ENCODE assay signal across 2 cellular contexts in the genomic region with DNA sequence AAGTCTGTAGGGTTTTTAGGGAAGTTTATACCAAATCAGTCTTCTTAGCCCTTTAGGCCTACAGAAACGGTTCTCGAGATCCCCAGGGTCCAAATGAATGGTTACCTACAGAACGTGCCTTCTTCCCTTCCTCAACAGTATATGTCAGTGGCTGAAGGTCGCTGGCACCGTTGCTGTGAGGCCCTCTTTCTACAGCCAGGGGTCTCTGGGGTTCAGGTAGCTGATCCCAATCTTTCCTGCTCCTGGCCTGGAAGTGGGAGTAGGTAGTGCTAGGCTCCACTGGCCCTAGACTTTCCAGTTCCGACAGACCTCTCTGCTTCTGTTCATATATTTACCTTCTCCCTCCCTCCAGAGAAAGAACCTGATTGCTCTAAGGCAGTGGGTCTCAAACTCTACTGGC.
TF ChIP-seq lines count a peak whose summit lies in the region.

No MANE protein-coding gene starts in this region.

TF ChIP-seq in GM23338, 12 proteins besides CTCF, POLR2A, EP300 and RAD21:
- TF ChIP-seq EZH2 (IDR thresholded peaks at IDR 0.05; ENCODE audit: low read depth, unreplicated experiment) (no peak), POLR2AphosphoS5 (IDR thresholded peaks at IDR 0.05; ENCODE audit: low read depth) (no peak), ZNF331 (CRISPR knock-in tag; IDR thresholded peaks at IDR 0.05; ENCODE audit: low read depth) (no peak), JUNB (IDR thresholded peaks at IDR 0.05; ENCODE audit: unreplicated experiment) (no peak), CREB1 (CRISPR knock-in tag; IDR thresholded peaks at IDR 0.05; ENCODE audit: low read depth) (no peak), ZNF114 (CRISPR knock-in tag; IDR thresholded peaks at IDR 0.05) (no peak)
- TF ChIP-seq, protein P1, sequence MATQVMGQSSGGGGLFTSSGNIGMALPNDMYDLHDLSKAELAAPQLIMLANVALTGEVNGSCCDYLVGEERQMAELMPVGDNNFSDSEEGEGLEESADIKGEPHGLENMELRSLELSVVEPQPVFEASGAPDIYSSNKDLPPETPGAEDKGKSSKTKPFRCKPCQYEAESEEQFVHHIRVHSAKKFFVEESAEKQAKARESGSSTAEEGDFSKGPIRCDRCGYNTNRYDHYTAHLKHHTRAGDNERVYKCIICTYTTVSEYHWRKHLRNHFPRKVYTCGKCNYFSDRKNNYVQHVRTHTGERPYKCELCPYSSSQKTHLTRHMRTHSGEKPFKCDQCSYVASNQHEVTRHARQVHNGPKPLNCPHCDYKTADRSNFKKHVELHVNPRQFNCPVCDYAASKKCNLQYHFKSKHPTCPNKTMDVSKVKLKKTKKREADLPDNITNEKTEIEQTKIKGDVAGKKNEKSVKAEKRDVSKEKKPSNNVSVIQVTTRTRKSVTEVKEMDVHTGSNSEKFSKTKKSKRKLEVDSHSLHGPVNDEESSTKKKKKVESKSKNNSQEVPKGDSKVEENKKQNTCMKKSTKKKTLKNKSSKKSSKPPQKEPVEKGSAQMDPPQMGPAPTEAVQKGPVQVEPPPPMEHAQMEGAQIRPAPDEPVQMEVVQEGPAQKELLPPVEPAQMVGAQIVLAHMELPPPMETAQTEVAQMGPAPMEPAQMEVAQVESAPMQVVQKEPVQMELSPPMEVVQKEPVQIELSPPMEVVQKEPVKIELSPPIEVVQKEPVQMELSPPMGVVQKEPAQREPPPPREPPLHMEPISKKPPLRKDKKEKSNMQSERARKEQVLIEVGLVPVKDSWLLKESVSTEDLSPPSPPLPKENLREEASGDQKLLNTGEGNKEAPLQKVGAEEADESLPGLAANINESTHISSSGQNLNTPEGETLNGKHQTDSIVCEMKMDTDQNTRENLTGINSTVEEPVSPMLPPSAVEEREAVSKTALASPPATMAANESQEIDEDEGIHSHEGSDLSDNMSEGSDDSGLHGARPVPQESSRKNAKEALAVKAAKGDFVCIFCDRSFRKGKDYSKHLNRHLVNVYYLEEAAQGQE (IDR thresholded peaks at IDR 0.05; ENCODE audit: unreplicated experiment) = no peak
TF ChIP-seq in GM23338: peak in this region for 0.

TF ChIP-seq in GM12878, 131 proteins besides CTCF, POLR2A, EP300 and RAD21:
- TF ChIP-seq IKZF2 (IDR thresholded peaks at IDR 0.05) (no peak), CHD4 (IDR thresholded peaks at IDR 0.05) (no peak), KLF5 (IDR thresholded peaks at IDR 0.05; ENCODE audit: partially characterized antibody) (no peak), CBFB (IDR thresholded peaks at IDR 0.05; ENCODE audit: low read depth) (no peak), TBL1XR1 (IDR thresholded peaks at IDR 0.05; ENCODE audit: low read depth, low read length) (no peak), TCF12 (IDR thresholded peaks at IDR 0.05; ENCODE audit: low read depth, low read length) (no peak), GABPA (IDR thresholded peaks at IDR 0.05; ENCODE audit: low read depth) (no peak), STAT3 (IDR thresholded peaks at IDR 0.05; ENCODE audit: low read depth, low read length) (no peak), ZNF622 (IDR thresholded peaks at IDR 0.05) (no peak), EED (IDR thresholded peaks at IDR 0.05; ENCODE audit: low read depth) (no peak), FOXM1 (IDR thresholded peaks at IDR 0.05; ENCODE audit: low read depth, low read length) (no peak), HDGF (IDR thresholded peaks at IDR 0.05) (no peak), KDM1A (IDR thresholded peaks at IDR 0.05; ENCODE audit: borderline replicate concordance) (no peak)
- TF ChIP-seq, protein P2, sequence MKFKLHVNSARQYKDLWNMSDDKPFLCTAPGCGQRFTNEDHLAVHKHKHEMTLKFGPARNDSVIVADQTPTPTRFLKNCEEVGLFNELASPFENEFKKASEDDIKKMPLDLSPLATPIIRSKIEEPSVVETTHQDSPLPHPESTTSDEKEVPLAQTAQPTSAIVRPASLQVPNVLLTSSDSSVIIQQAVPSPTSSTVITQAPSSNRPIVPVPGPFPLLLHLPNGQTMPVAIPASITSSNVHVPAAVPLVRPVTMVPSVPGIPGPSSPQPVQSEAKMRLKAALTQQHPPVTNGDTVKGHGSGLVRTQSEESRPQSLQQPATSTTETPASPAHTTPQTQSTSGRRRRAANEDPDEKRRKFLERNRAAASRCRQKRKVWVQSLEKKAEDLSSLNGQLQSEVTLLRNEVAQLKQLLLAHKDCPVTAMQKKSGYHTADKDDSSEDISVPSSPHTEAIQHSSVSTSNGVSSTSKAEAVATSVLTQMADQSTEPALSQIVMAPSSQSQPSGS (IDR thresholded peaks at IDR 0.05; ENCODE audit: low read length) = no peak
- TF ChIP-seq, protein P3, sequence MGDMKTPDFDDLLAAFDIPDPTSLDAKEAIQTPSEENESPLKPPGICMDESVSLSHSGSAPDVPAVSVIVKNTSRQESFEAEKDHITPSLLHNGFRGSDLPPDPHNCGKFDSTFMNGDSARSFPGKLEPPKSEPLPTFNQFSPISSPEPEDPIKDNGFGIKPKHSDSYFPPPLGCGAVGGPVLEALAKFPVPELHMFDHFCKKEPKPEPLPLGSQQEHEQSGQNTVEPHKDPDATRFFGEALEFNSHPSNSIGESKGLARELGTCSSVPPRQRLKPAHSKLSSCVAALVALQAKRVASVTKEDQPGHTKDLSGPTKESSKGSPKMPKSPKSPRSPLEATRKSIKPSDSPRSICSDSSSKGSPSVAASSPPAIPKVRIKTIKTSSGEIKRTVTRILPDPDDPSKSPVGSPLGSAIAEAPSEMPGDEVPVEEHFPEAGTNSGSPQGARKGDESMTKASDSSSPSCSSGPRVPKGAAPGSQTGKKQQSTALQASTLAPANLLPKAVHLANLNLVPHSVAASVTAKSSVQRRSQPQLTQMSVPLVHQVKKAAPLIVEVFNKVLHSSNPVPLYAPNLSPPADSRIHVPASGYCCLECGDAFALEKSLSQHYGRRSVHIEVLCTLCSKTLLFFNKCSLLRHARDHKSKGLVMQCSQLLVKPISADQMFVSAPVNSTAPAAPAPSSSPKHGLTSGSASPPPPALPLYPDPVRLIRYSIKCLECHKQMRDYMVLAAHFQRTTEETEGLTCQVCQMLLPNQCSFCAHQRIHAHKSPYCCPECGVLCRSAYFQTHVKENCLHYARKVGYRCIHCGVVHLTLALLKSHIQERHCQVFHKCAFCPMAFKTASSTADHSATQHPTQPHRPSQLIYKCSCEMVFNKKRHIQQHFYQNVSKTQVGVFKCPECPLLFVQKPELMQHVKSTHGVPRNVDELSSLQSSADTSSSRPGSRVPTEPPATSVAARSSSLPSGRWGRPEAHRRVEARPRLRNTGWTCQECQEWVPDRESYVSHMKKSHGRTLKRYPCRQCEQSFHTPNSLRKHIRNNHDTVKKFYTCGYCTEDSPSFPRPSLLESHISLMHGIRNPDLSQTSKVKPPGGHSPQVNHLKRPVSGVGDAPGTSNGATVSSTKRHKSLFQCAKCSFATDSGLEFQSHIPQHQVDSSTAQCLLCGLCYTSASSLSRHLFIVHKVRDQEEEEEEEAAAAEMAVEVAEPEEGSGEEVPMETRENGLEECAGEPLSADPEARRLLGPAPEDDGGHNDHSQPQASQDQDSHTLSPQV (IDR thresholded peaks at IDR 0.05) = no peak
- TF ChIP-seq, protein P4, sequence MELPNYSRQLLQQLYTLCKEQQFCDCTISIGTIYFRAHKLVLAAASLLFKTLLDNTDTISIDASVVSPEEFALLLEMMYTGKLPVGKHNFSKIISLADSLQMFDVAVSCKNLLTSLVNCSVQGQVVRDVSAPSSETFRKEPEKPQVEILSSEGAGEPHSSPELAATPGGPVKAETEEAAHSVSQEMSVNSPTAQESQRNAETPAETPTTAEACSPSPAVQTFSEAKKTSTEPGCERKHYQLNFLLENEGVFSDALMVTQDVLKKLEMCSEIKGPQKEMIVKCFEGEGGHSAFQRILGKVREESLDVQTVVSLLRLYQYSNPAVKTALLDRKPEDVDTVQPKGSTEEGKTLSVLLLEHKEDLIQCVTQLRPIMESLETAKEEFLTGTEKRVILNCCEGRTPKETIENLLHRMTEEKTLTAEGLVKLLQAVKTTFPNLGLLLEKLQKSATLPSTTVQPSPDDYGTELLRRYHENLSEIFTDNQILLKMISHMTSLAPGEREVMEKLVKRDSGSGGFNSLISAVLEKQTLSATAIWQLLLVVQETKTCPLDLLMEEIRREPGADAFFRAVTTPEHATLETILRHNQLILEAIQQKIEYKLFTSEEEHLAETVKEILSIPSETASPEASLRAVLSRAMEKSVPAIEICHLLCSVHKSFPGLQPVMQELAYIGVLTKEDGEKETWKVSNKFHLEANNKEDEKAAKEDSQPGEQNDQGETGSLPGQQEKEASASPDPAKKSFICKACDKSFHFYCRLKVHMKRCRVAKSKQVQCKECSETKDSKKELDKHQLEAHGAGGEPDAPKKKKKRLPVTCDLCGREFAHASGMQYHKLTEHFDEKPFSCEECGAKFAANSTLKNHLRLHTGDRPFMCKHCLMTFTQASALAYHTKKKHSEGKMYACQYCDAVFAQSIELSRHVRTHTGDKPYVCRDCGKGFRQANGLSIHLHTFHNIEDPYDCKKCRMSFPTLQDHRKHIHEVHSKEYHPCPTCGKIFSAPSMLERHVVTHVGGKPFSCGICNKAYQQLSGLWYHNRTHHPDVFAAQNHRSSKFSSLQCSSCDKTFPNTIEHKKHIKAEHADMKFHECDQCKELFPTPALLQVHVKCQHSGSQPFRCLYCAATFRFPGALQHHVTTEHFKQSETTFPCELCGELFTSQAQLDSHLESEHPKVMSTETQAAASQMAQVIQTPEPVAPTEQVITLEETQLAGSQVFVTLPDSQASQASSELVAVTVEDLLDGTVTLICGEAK (IDR thresholded peaks at IDR 0.05; ENCODE audit: borderline replicate concordance) = no peak
